ENCODE assay signal across 8 cellular contexts in the genomic region with DNA sequence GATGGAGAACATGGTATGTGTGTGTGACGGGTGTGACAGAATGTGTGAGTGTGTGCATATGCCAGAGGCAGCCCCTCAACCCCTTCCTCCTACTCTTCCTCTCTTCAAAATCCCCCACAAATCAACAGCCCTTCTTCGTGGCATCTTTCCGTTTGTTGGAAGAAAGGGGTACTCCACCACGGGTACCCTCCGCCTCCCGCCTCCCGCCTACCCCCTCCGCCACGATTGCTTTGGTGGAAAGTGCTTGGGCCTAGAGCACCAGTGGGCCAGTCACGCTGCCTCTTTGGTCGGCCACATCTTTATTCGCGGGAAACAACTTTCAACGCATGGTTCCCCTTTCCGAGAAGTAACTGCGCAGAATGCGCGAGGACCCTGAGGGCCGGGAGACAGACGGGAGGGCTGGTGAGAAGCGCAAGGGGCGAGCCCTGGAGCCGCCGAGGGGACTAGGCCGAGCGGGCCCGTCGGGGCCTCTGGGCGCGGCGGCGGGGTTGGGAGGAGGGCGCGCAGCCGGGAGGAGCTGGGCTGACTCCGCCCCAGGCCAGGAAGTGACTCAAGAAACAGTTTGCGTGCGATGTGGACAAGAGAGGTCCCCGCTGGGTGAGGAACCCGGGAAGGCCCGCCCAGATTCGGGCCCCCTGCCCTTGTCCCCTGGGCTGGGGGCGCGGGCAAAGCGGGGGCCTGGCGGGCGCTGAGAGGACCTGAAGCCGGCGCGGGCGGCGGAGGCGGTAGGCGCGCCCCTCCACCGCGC. TPM values are rescaled to one million over a fixed set of nuclear protein-coding genes. Genes with fewer than 3 reads are reported as not detected.
DNase-seq lines count a peak whose midpoint lies in the region; TF ChIP-seq lines count a peak whose summit lies in the region.

Gene CBLN3 (minus strand): TSS at position 274 of the 748 bp plus-strand sequence. CDS start 614 bp downstream, outside the sequence.
Gene KHNYN (plus strand): TSS at position 560 of the 748 bp plus-strand sequence. CDS start 777 bp downstream, outside the sequence.

- peaks cover 52% of the 10 kb centered on the region for H3K4me1 Mint-ChIP-seq in HFFc6 (ENCODE audit: low read depth)

- H3K27me3 ChIP-seq in left ventricle myocardium inferior (ENCODE audit: low read depth) (no peaks in the 10 kb centered on the region), prostate gland (replicated peaks; ENCODE audit: insufficient read depth) (no peaks in the 10 kb centered on the region)

- peak within 1 kb of the TSS; percentile 86 for H3K4me3 Mint-ChIP-seq in HFFc6

- H3K4me3 ChIP-seq in GM12864 (ENCODE audit: low read depth, low read length) (peak within 1 kb of the TSS; percentile 62), left ventricle myocardium inferior (peak within 1 kb of the TSS; percentile 81), prostate gland (peak within 1 kb of the TSS; percentile 49 to 68)

- no peaks in the 10 kb centered on the region for H3K9me3 Mint-ChIP-seq in HFFc6

- DNase-seq in GM12864 (ENCODE audit: low read depth) (peak; percentile 60), HFFc6 (peak; percentile 88), MV-4-11 (lab: John Stamatoyannopoulos, UW) (peak; percentile 82), T follicular helper cell (ENCODE audit: low read depth) (peak; percentile 77), left ventricle myocardium inferior (peak; percentile 93), prostate gland (ENCODE audit: low spot score) (peak; percentile 92), ureter (ENCODE audit: low spot score) (peak; percentile 93)

- intact Hi-C loops in left ventricle myocardium inferior (cut with micrococcal nuclease) (loop anchor here (5.0 kb wide), 1 partner anchor 62 kb away; the partner anchor contains the start of gene NFATC4), prostate gland (cut with DNase I) (no loop called here)

- H3K4me1 ChIP-seq in left ventricle myocardium inferior (peaks cover 70% of the 10 kb centered on the region), prostate gland (replicated peaks) (peaks cover 16% of the 10 kb centered on the region)

- 4 to 6% (median 4%) methylated on average over 45 to 57 of the region's 57 CpGs for WGBS in adipose tissue, 3 donors
- 6% methylated on average over 44 of the region's 57 CpGs for WGBS in prostate gland

- H3K27ac ChIP-seq in adipose tissue (ENCODE audit: low read depth, low read length): peak within 1 kb of the TSS; percentile 98
- peak within 1 kb of the TSS; percentile 96 for H3K27ac ChIP-seq in left ventricle myocardium inferior (replicated peaks)
- peak within 1 kb of the TSS; percentile 95 to 96 for H3K27ac ChIP-seq in prostate gland

- no peak for TF ChIP-seq CTCF in GM12864 (IDR thresholded peaks at IDR 0.05; ENCODE audit: low read depth, low read length, missing control alignments)
- no peak for TF ChIP-seq CTCF in HFFc6 (IDR thresholded peaks at IDR 0.05)
- no peak for TF ChIP-seq CTCF in left ventricle myocardium inferior (IDR thresholded peaks at IDR 0.05; ENCODE audit: borderline replicate concordance)
- peak in 1 of 4 experiments; percentile 7 for TF ChIP-seq CTCF in prostate gland (IDR thresholded peaks at IDR 0.05)

- peaks cover 2% of the 10 kb centered on the region for H3K27me3 Mint-ChIP-seq in HFFc6 (ENCODE audit: insufficient read depth)

- H3K9me3 ChIP-seq in left ventricle myocardium inferior (replicated peaks): no peaks in the 10 kb centered on the region
- no peaks in the 10 kb centered on the region for H3K9me3 ChIP-seq in prostate gland

- peaks cover 8% of the 10 kb centered on the region for H3K36me3 Mint-ChIP-seq in HFFc6 (ENCODE audit: low read depth)

- H3K27ac Mint-ChIP-seq in HFFc6: peak within 1 kb of the TSS; percentile 96

- peak; percentile 95 for TF ChIP-seq POLR2A in prostate gland (IDR thresholded peaks at IDR 0.05)

- H3K36me3 ChIP-seq in left ventricle myocardium inferior (peaks cover 19% of the 10 kb centered on the region), prostate gland (no peaks in the 10 kb centered on the region)

RNA-seq across cellular contexts. Expression of gene CBLN3, which starts in this region (rescaled TPM):
- total RNA-seq in HFFc6 (2021; fragmentation: NEBNext Ultra II Directional; extraction: Animal tissue kit (Norgen Biotek cat#: 25700)): 1 to 10 TPM; 3.3 to 5.0 (median 3.9) TPM
- polyA plus RNA-seq in adipose tissue: 1 to 10 TPM in 2 of 3 donors, under 1 TPM in 1; 0.89 to 4.3 (median 3.0) TPM
- 0.55 TPM for total RNA-seq in left ventricle myocardium inferior
- 10 to 100 TPM in 1 of 2 donors, 1 to 10 TPM in 1; 2.4 to 11.1 TPM for total RNA-seq in prostate gland
- 2.2 TPM for total RNA-seq in ureter

RNA-seq across cellular contexts. Expression of gene KHNYN, which starts in this region (rescaled TPM):
- total RNA-seq in HFFc6 (2021; fragmentation: NEBNext Ultra II Directional; extraction: Animal tissue kit (Norgen Biotek cat#: 25700)): 10 to 100 TPM; 25.4 to 29.2 (median 28.0) TPM
- polyA plus RNA-seq in adipose tissue: 10 to 100 TPM; 17.9 to 29.2 (median 24.5) TPM
- total RNA-seq in left ventricle myocardium inferior: 20.5 TPM
- 10 to 100 TPM; 57.0 to 91.2 TPM for total RNA-seq in prostate gland
- total RNA-seq in ureter: 72.9 TPM

Comparison
In these comparisons a context has a peak if more than half of its experiments do, and no peak if none do; other contexts are left out.
1. Peak in every context shown above with its lines: DNase-seq, H3K4me3 ChIP-seq and H3K27ac ChIP-seq.